ENCODE assay signal across 24 cellular contexts in genomic region chr19:39001016-39001415, GRCh38. TPM values are rescaled to one million over a fixed set of nuclear protein-coding genes. Genes with fewer than 3 reads are reported as not detected.
A peak's percentile ranks its signal among the peaks of the same experiment; 100 is the strongest.
DNase-seq lines count a peak whose midpoint lies in the region; ATAC-seq, FAIRE-seq and TF ChIP-seq lines count a peak whose summit lies in the region.
"Had no signal": no experiment of that assay in that cellular context is flagged by ENCODE, and none has a peak within 500 bp of the region (broad histone marks: within the 10 kb centered on the region; RNA-seq: fewer than 3 reads in every experiment).

No MANE protein-coding gene starts in this region.

- no peak overlapping the region for H3K27ac Mint-ChIP-seq in activated naive CD8-positive, alpha-beta T cell treated with anti-CD3 and anti-CD28 coated beads, Interleukin-2, amount 50 U/mL, for 24 hours
- H3K27ac Mint-ChIP-seq: CD4-positive, CD25-positive, alpha-beta regulatory T cell; T-cell had no signal

- no peaks in the 10 kb centered on the region for H3K4me1 Mint-ChIP-seq in activated naive CD8-positive, alpha-beta T cell treated with anti-CD3 and anti-CD28 coated beads, Interleukin-2, amount 50 U/mL, for 24 hours
- H3K4me1 Mint-ChIP-seq: CD4-positive, CD25-positive, alpha-beta regulatory T cell had no signal

- H3K36me3 Mint-ChIP-seq in activated naive CD8-positive, alpha-beta T cell treated with anti-CD3 and anti-CD28 coated beads, Interleukin-2, amount 50 U/mL, for 24 hours (ENCODE audit: low read depth): no peaks in the 10 kb centered on the region
- H3K36me3 Mint-ChIP-seq: CD4-positive, CD25-positive, alpha-beta regulatory T cell; T-cell had no signal

- no peak overlapping the region for H3K27ac ChIP-seq in right cardiac atrium (ENCODE audit: low read length)
- H3K27ac ChIP-seq: SK-N-MC had no signal

- no peak for TF ChIP-seq CTCF in D721Med (IDR thresholded peaks at IDR 0.05; ENCODE audit: insufficient read depth, missing control alignments)

- 31% methylated on average over 7 of the region's 7 CpGs for WGBS in right cardiac atrium

- intact Hi-C loops in right cardiac atrium (cut with DNase I): no loop called here

- no peaks in the 10 kb centered on the region for H3K9me3 ChIP-seq in right cardiac atrium (ENCODE audit: control insufficient read depth, low read length)

- peaks cover 12% of the 10 kb centered on the region for H3K27me3 Mint-ChIP-seq in activated naive CD8-positive, alpha-beta T cell treated with anti-CD3 and anti-CD28 coated beads, Interleukin-2, amount 50 U/mL, for 24 hours

- no peak for ATAC-seq in activated naive CD8-positive, alpha-beta T cell treated with anti-CD3 and anti-CD28 coated beads, Interleukin-2, amount 50 U/mL, for 24 hours
- ATAC-seq in right cardiac atrium (no peak), GM21515 (IDR thresholded peaks at IDR 0.05; ENCODE audit: unreplicated experiment) (no peak)
- ATAC-seq: HepG2, T-cell had no signal

- DNase-seq in D721Med (ENCODE audit: insufficient read length, low spot score): peak; percentile 34
- peak; percentile 27 for DNase-seq in NCI-H69 (lab: John Stamatoyannopoulos, UW)
- peak; percentile 3 for DNase-seq in inferior parietal cortex (ENCODE audit: extremely low spot score)
- DNase-seq in islet precursor cell: no peak
- DNase-seq in activated naive CD8-positive, alpha-beta T cell treated with anti-CD3 and anti-CD28 coated beads, Interleukin-2, amount 50 U/mL, for 24 hours: no peak
- DNase-seq in right cardiac atrium: no peak
- DNase-seq: ACHN; CD4-positive, CD25-positive, alpha-beta regulatory T cell; COR-L47; DMS53; EL; GOT3; KG1; NCI-H1105 treated with DMSO at 0.1 percent for 48 hours; NCI-H1694; NCI-H2081 treated with DMSO at 0.1 percent for 48 hours; NCI-H2227 treated with DMSO at 0.1 percent for 48 hours; NCI-H526; SHP77; T-cell had no signal

- no peaks in the 10 kb centered on the region for H3K27me3 ChIP-seq in right cardiac atrium (ENCODE audit: control insufficient read depth, insufficient read depth)

- peaks cover under 1% of the 10 kb centered on the region for H3K4me1 ChIP-seq in right cardiac atrium (ENCODE audit: control insufficient read depth, insufficient read depth, low read length)

- no peak overlapping the region for H3K4me3 ChIP-seq in right cardiac atrium (ENCODE audit: low read length)
- H3K4me3 ChIP-seq: SK-N-MC had no signal

- no peak overlapping the region for H3K4me3 Mint-ChIP-seq in activated naive CD8-positive, alpha-beta T cell treated with anti-CD3 and anti-CD28 coated beads, Interleukin-2, amount 50 U/mL, for 24 hours
- H3K4me3 Mint-ChIP-seq: CD4-positive, CD25-positive, alpha-beta regulatory T cell; T-cell had no signal

- no peak for FAIRE-seq in D721Med (lab: Jason Lieb, UNC)
- FAIRE-seq: GM12891, HepG2 had no signal

- no peaks in the 10 kb centered on the region for H3K9me3 Mint-ChIP-seq in activated naive CD8-positive, alpha-beta T cell treated with anti-CD3 and anti-CD28 coated beads, Interleukin-2, amount 50 U/mL, for 24 hours
- H3K9me3 Mint-ChIP-seq: T-cell had no signal

RNA-seq across cellular contexts. Expression of gene FBXO17, which starts 25.5 kb away (rescaled TPM):
- 10 to 100 TPM in 3 of 4 donors, 1 to 10 TPM in 1; 8.5 to 12.9 (median 11.7) TPM for total RNA-seq in right cardiac atrium
- 8.2 TPM for polyA plus RNA-seq in right cardiac atrium
- total RNA-seq: CD4-positive, CD25-positive, alpha-beta regulatory T cell had no signal

RNA-seq across cellular contexts. Expression of gene FBXO27, which starts 31.3 kb away (rescaled TPM):
- total RNA-seq in right cardiac atrium: 10 to 100 TPM; 18.4 to 26.4 (median 20.2) TPM
- polyA plus RNA-seq in right cardiac atrium: 10.9 TPM

Comparison
In these comparisons a context has a peak if more than half of its experiments do, and no peak if none do; other contexts are left out.
1. DNase-seq: peak in D721Med (single experiment), NCI-H69 (single experiment) and inferior parietal cortex (single experiment); none in islet precursor cell (single experiment), activated naive CD8-positive, alpha-beta T cell treated with anti-CD3 and anti-CD28 coated beads, Interleukin-2, amount 50 U/mL, for 24 hours (single experiment) and right cardiac atrium (0 of 3).